In the genomic region with DNA sequence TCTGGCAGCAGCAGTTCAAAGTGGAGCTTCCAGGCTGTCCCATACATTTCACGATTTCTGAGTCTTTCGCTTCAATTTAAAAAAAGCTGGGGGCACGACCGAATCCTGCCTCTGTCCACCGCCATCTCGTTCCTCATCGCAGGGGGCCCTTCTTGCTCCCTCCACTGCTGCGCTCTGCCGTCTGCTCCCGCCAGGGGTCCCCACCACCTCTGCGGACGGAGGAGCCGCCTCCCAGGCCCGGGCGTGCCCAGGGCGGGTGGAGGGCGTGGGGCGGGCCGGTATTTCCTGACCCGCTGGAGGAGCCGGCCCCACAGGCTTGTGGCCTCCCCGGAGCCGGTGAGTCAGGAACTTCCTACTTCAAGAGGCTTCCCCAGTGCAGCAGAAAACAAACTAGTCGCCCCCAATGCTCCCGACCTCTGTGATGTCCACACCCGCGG, we compare ENCODE assay signal across 8 cellular contexts. TPM values are rescaled to one million over a fixed set of nuclear protein-coding genes. Genes with fewer than 3 reads are reported as not detected.
DNase-seq lines count a peak whose midpoint lies in the region; ATAC-seq, FAIRE-seq and TF ChIP-seq lines count a peak whose summit lies in the region.

No MANE protein-coding gene starts in this region.

- no peaks in the 10 kb centered on the region for H3K27me3 ChIP-seq in PC-3 (ENCODE audit: low read length)
- H3K27me3 ChIP-seq in esophagus (ENCODE audit: control insufficient read depth in 1 of 2, insufficient read depth in 2 of 2, low read length in 2 of 2), result no peaks in the 10 kb centered on the region
- H3K27me3 ChIP-seq in muscle layer of colon (ENCODE audit: control insufficient read depth in 1 of 2, insufficient read depth in 2 of 2, low read length in 2 of 2), result no peaks in the 10 kb centered on the region

- WGBS in A549 (ENCODE audit: missing lambda C conversion rate), result 3% methylated on average over 11 of the region's 27 CpGs
- WGBS in esophagus, 2 donors, result 1% methylated on average over 23 to 27 of the region's 27 CpGs

- peak overlapping the region; percentile 81 to 87 for H3K27ac ChIP-seq in A549
- H3K27ac ChIP-seq in PC-3 (ENCODE audit: low read length), result 0 out of 2 replicates have a peak overlapping the region, but pooled peaks have one; percentile 26
- H3K27ac ChIP-seq in esophagus (ENCODE audit: low read depth in 2 of 2, low read length in 1 of 2), result peak overlapping the region; percentile 85 to 97
- H3K27ac ChIP-seq in muscle layer of colon (ENCODE audit: low read depth, low read length), result peak overlapping the region; percentile 29

- H3K79me2 ChIP-seq in PC-3 (ENCODE audit: low read length), result no peaks in the 10 kb centered on the region

- H3K4me3 ChIP-seq in A549, result peak overlapping the region; percentile 35
- H3K4me3 ChIP-seq in PC-3 (ENCODE audit: low read length), result peak overlapping the region; percentile 57
- H3K4me3 ChIP-seq in esophagus (ENCODE audit: low read depth in 1 of 2, low read length in 2 of 2), result peak overlapping the region; percentile 43 to 53
- peak overlapping the region; percentile 25 to 46 for H3K4me3 ChIP-seq in muscle layer of colon (ENCODE audit: low read depth in 1 of 2, low read length in 2 of 2)

- POLR2A ChIA-PET in A549 (lab: Yijun Ruan, JAX), result interaction anchor here (0.6 to 1.8 kb wide), 3 partner anchors 53 to 625 kb away, joined by 3 to 10 read pairs (median 4); a partner anchor contains a TSS
- POLR2A ChIA-PET in PC-3 (lab: Charles Lee; ENCODE audit: unreplicated experiment), result interaction anchor here (1.0 kb wide), 1 partner anchor 170 kb away, joined by 5 read pairs; no protein-coding TSS in a partner anchor

- no peaks in the 10 kb centered on the region for H3K9me2 ChIP-seq in PC-3 (replicated peaks; ENCODE audit: low read length)

- H3F3A ChIP-seq in PC-3 (ENCODE audit: low read length, unreplicated experiment), result no peaks in the 10 kb centered on the region

- peak; percentile 92 to 95 for ATAC-seq in A549
- ATAC-seq in GM18502 (IDR thresholded peaks at IDR 0.05; ENCODE audit: poor library complexity, unreplicated experiment), result peak; percentile 31
- ATAC-seq in PC-3, result peak; percentile 80

- H2AFZ ChIP-seq in PC-3 (ENCODE audit: low read length), result peak overlapping the region; percentile 77

- DNase-seq in A549 (ENCODE audit: low read depth in 1 of 2, low spot score in 1 of 2), result peak; percentile 79 to 82
- DNase-seq in HPDE6-E6E7 (ENCODE audit: extremely low spot score), result peak; percentile 95
- peak; percentile 91 for DNase-seq in PC-3
- peak; percentile 94 for DNase-seq in activated T-cell treated with anti-CD3 and anti-CD28 coated beads, Interleukin-2, amount 50 U/mL, for 1 hour
- peak; percentile 69 to 89 for DNase-seq in stimulated activated CD8-positive, alpha-beta memory T cell treated with anti-CD3 and anti-CD28 coated beads, Interleukin-4, amount 100 ng/mL, for 4 hours (ENCODE audit: low read depth in 2 of 2, low spot score in 1 of 2)

- H3K4me1 ChIP-seq in A549 (peaks cover 24% of the 10 kb centered on the region), PC-3 (ENCODE audit: insufficient read depth, low read length) (peaks cover 24% of the 10 kb centered on the region), esophagus (ENCODE audit: control insufficient read depth in 2 of 2, insufficient read depth in 2 of 2, low read length in 1 of 2) (peaks cover 4 to 9% of the 10 kb centered on the region in 2 donors), muscle layer of colon (ENCODE audit: insufficient read depth, low read length) (peaks cover 49% of the 10 kb centered on the region)

- no peak for TF ChIP-seq EP300 in A549 (IDR thresholded peaks at IDR 0.05)

- H3K36me3 ChIP-seq in PC-3 (ENCODE audit: low read depth, low read length) (peaks cover 3% of the 10 kb centered on the region; the same call in 1 of the 2 replicates), esophagus (ENCODE audit: control insufficient read depth in 2 of 2, insufficient read depth in 2 of 2, low read length in 1 of 2) (peaks cover 8 to 13% of the 10 kb centered on the region in 2 donors), muscle layer of colon (ENCODE audit: insufficient read depth, low read length) (peaks cover 35% of the 10 kb centered on the region)

- no peaks in the 10 kb centered on the region for H3K9me3 ChIP-seq in A549
- H3K9me3 ChIP-seq in PC-3 (ENCODE audit: low read length), result no peaks in the 10 kb centered on the region
- H3K9me3 ChIP-seq in esophagus (ENCODE audit: control insufficient read depth in 2 of 2, insufficient read depth in 1 of 2, low read depth in 1 of 2, low read length in 1 of 2), result no peaks in the 10 kb centered on the region
- H3K9me3 ChIP-seq in muscle layer of colon (ENCODE audit: low read length), result no peaks in the 10 kb centered on the region

- H3K9ac ChIP-seq in PC-3 (ENCODE audit: low read length) (peak overlapping the region; percentile 26; the same call in 1 of the 2 replicates), muscle layer of colon (ENCODE audit: low read length) (peak overlapping the region; percentile 45)

- intact Hi-C loops in PC-3 (cut with micrococcal nuclease), result loop anchor here (1.0 to 5.0 kb wide), 3 partner anchors 47 to 213 kb away; a partner anchor contains a TSS

- TF ChIP-seq POLR2A in A549 (IDR thresholded peaks at IDR 0.05; ENCODE audit: low read length), result 0 out of 2 replicates have a peak, but pooled peaks have one; percentile 19

- TF ChIP-seq CTCF in A549 (IDR thresholded peaks at IDR 0.05) (peak; percentile 82), PC-3 (conservative IDR thresholded peaks at IDR 0.05; ENCODE audit: low read depth, low read length) (peak; percentile 71)

- FAIRE-seq in A549 (lab: Jason Lieb, UNC), result no peak

- no TSS peak for BruUV-seq in PC-3 (replicated peaks; lab: Mats Ljungman, UMichigan)

- H4K20me1 ChIP-seq in PC-3 (ENCODE audit: low read length), result no peaks in the 10 kb centered on the region

- H3K4me2 ChIP-seq in A549 (peak overlapping the region; percentile 85), PC-3 (ENCODE audit: low read length) (peak overlapping the region; percentile 76)

- peak; percentile 86 to 87 for TF ChIP-seq RAD21 in A549 (conservative IDR thresholded peaks at IDR 0.05 in 1 of 2, IDR thresholded peaks at IDR 0.05 in 1 of 2)

- CTCF ChIA-PET in A549 (lab: Yijun Ruan, JAX), result interaction anchor here (0.6 to 2.1 kb wide), 54 partner anchors 9 to 855 kb away, joined by 3 to 14 read pairs (median 4); no protein-coding TSS in a partner anchor
- CTCF ChIA-PET in PC-3 (lab: Charles Lee), result interaction anchor here (0.6 kb wide), 1 partner anchor 261 kb away, joined by 3 read pairs; no protein-coding TSS in a partner anchor

TF ChIP-seq in A549, 52 proteins besides CTCF, POLR2A, EP300 and RAD21:
- TF ChIP-seq, protein P1, sequence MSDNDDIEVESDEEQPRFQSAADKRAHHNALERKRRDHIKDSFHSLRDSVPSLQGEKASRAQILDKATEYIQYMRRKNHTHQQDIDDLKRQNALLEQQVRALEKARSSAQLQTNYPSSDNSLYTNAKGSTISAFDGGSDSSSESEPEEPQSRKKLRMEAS (IDR thresholded peaks at IDR 0.05), result peak; percentile 47; the same call in 1 of the 2 replicates
- TF ChIP-seq KDM1A (IDR thresholded peaks at IDR 0.05; ENCODE audit: low read depth) (no peak), SMC3 (IDR thresholded peaks at IDR 0.05) (peak; percentile 93), JUN (IDR thresholded peaks at IDR 0.05) (0 out of 5 replicates have a peak, but pooled peaks of 1 of the 2 experiments have one; percentile 38), FOSL2 (IDR thresholded peaks at IDR 0.05) (no peak), FOSL2 (CRISPR knock-in tag; IDR thresholded peaks at IDR 0.05) (peak; percentile 29; the same call in 1 of the 2 replicates)

RNA-seq across cellular contexts. Expression of a gene that starts 50.4 kb away (rescaled TPM):
- 3.8 and 3.9 TPM in 2 replicates for polyA plus RNA-seq in A549 (2011; rRNA removed)
- 6.7 and 7.7 TPM in 2 replicates for polyA plus RNA-seq in A549 (2012; cell fraction: cytosol; rRNA removed)
- 27.3 and 32.5 TPM in 2 replicates for polyA plus RNA-seq in A549 (2012; cell fraction: nucleus; rRNA removed)
- 5.0 to 5.9 TPM (median 5.9 TPM) in 3 replicates for polyA plus RNA-seq in A549 (2017; fragmentation: RNase III; extraction: RNeasy Plus Mini Kit Qiagen cat#74134 plus additional on column Dnase treatment)
- 6.6 and 8.8 TPM in 2 replicates for polyA minus RNA-seq in A549 (2011; rRNA and poly(A)+ RNA removed)
- total RNA-seq in PC-3 (2014; rRNA removed), result 15.0 and 16.2 TPM in 2 replicates
- 10 to 100 TPM; 15.1 to 20.7 TPM for polyA plus RNA-seq in esophagus

RNA-seq across cellular contexts. Expression of a gene that starts 50.6 kb away (rescaled TPM):
- polyA plus RNA-seq in A549 (2011; rRNA removed) (58.0 and 91.4 TPM in 2 replicates), A549 (2017; fragmentation: RNase III; extraction: RNeasy Plus Mini Kit Qiagen cat#74134 plus additional on column Dnase treatment) (111 to 131 TPM (median 127 TPM) in 3 replicates), esophagus (10 to 100 TPM; 21.9 to 39.5 TPM)
- 34.3 and 38.0 TPM in 2 replicates for polyA plus RNA-seq in A549 (2012; cell fraction: cytosol; rRNA removed)
- 6.0 and 10.5 TPM in 2 replicates for polyA plus RNA-seq in A549 (2012; cell fraction: nucleus; rRNA removed)
- 7.8 and 8.7 TPM in 2 replicates for polyA minus RNA-seq in A549 (2011; rRNA and poly(A)+ RNA removed)
- 42.4 and 57.4 TPM in 2 replicates for total RNA-seq in PC-3 (2014; rRNA removed)

Comparison
In these comparisons a context has a peak if more than half of its experiments do, and no peak if none do; other contexts are left out.
1. Peak in every context shown above with its lines: DNase-seq, ATAC-seq, H3K4me3 ChIP-seq and H3K27ac ChIP-seq.
2. ATAC-seq: peak in every context shown above with its lines; median percentile 94 in A549; 80 in PC-3; 31 in GM18502.
3. H3K27ac ChIP-seq: peak in every context shown above with its lines; median percentile 91 in esophagus; 84 in A549; 29 in muscle layer of colon; 26 in PC-3.